8 cellular contexts compared by ENCODE assay signal in genomic region chrX:40146471-40147398, GRCh38. TPM values are rescaled to one million over a fixed set of nuclear protein-coding genes. Genes with fewer than 3 reads are reported as not detected.
DNase-seq lines count a peak whose midpoint lies in the region; ATAC-seq, FAIRE-seq and TF ChIP-seq lines count a peak whose summit lies in the region.

No MANE protein-coding gene starts in this region.

- no peak for DNase-seq in GM18507 (ENCODE audit: extremely low spot score, insufficient read length, low read depth)
- DNase-seq in activated B cell treated with CpG ODN at 0.5 μM for 24 hours: no peak
- DNase-seq in foreskin fibroblast: peak in 1 of 2 donors; percentile 56
- DNase-seq in NCI-H1436 treated with DMSO at 0.1 percent for 48 hours (lab: John Stamatoyannopoulos, UW): no peak

- no peak overlapping the region for H3K27ac Mint-ChIP-seq in activated B cell treated with CpG ODN at 0.5 μM for 24 hours

- peaks cover 2% of the 10 kb centered on the region for H3K4me1 ChIP-seq in ACC112 (ENCODE audit: control insufficient read depth, insufficient read depth, low read length, unreplicated experiment)
- peaks cover 59% of the 10 kb centered on the region in 2 experiments for H3K4me1 ChIP-seq in neutrophil (ENCODE audit: control insufficient read depth in 1 of 2, insufficient read depth in 1 of 2, low read depth in 1 of 2, low read length in 1 of 2)

- TF ChIP-seq CTCF in activated B cell treated with CpG ODN at 0.5 μM for 24 hours (IDR thresholded peaks at IDR 0.05): no peak
- no peak for TF ChIP-seq CTCF in foreskin fibroblast (IDR thresholded peaks at IDR 0.05; ENCODE audit: low read depth, low read length)
- TF ChIP-seq CTCF in neutrophil (IDR thresholded peaks at IDR 0.05): no peak

- POLR2A ChIA-PET in activated B cell treated with CpG ODN at 0.5 μM for 24 hours (lab: Charles Lee): interaction anchor here (1.1 to 1.8 kb wide), 2 partner anchors 38 to 48 kb away, joined by 4 to 20 read pairs; partner anchors contain the start of gene BCOR

- H3K4me3 ChIP-seq in ACC112 (ENCODE audit: low read depth, low read length): peak overlapping the region; percentile 78
- H3K4me3 ChIP-seq in foreskin fibroblast (ENCODE audit: low read depth in 1 of 2, low read length in 2 of 2): peak overlapping the region; percentile 50 to 56
- peak overlapping the region; percentile 45 to 59 for H3K4me3 ChIP-seq in neutrophil (ENCODE audit: low read depth in 1 of 2, low read length in 1 of 2)

- H2AFZ ChIP-seq in ACC112 (ENCODE audit: low read length, unreplicated experiment): peak overlapping the region; percentile 50

- no peaks in the 10 kb centered on the region for H3K79me2 ChIP-seq in ACC112 (ENCODE audit: control insufficient read depth, insufficient read depth, low read length, unreplicated experiment)

- peaks cover 36% of the 10 kb centered on the region for H3K4me1 Mint-ChIP-seq in activated B cell treated with CpG ODN at 0.5 μM for 24 hours

- no peaks in the 10 kb centered on the region for H3K36me3 ChIP-seq in ACC112 (ENCODE audit: insufficient read depth, low read length)
- no peaks in the 10 kb centered on the region for H3K36me3 ChIP-seq in neutrophil

- H3K27me3 Mint-ChIP-seq in activated B cell treated with CpG ODN at 0.5 μM for 24 hours: no peaks in the 10 kb centered on the region

- CTCF ChIA-PET in activated B cell treated with CpG ODN at 0.5 μM for 24 hours (lab: Charles Lee): interaction anchor here (0.5 to 1.2 kb wide), 2 partner anchors 21 to 261 kb away, joined by 3 read pairs; no protein-coding TSS in a partner anchor

- H3K36me3 Mint-ChIP-seq in activated B cell treated with CpG ODN at 0.5 μM for 24 hours (ENCODE audit: low read depth): no peaks in the 10 kb centered on the region

- H3K9me3 ChIP-seq in neutrophil: no peaks in the 10 kb centered on the region

- no peaks in the 10 kb centered on the region for H3K9me3 Mint-ChIP-seq in activated B cell treated with CpG ODN at 0.5 μM for 24 hours

- FAIRE-seq in GM18507 (lab: Jason Lieb, UNC): peak; percentile 35

- intact Hi-C loops in activated B cell treated with CpG ODN at 0.5 μM for 24 hours (cut with micrococcal nuclease): no loop called here

- H3K4me3 Mint-ChIP-seq in activated B cell treated with CpG ODN at 0.5 μM for 24 hours: peak overlapping the region; percentile 53

- ATAC-seq in activated B cell treated with CpG ODN at 0.5 μM for 24 hours (ENCODE audit: low read depth) (peak; percentile 60), HG03432 (IDR thresholded peaks at IDR 0.05; ENCODE audit: unreplicated experiment) (no peak), GM19463 (IDR thresholded peaks at IDR 0.05; ENCODE audit: unreplicated experiment) (no peak)

- H3K27me3 ChIP-seq in ACC112 (ENCODE audit: insufficient read depth, low read length) (no peaks in the 10 kb centered on the region), neutrophil (peaks cover 25% of the 10 kb centered on the region)

- H3K27ac ChIP-seq in ACC112 (ENCODE audit: low read depth, low read length): no peak overlapping the region
- H3K27ac ChIP-seq in neutrophil: no peak overlapping the region

RNA-seq across cellular contexts. Expression of gene BCOR, which starts 49.0 kb away (rescaled TPM):
- 59.3 and 60.4 TPM in 2 replicates for total RNA-seq in activated B cell treated with CpG ODN at 0.5 μM for 24 hours
